1 cellular context compared by ENCODE assay signal in the genomic region with DNA sequence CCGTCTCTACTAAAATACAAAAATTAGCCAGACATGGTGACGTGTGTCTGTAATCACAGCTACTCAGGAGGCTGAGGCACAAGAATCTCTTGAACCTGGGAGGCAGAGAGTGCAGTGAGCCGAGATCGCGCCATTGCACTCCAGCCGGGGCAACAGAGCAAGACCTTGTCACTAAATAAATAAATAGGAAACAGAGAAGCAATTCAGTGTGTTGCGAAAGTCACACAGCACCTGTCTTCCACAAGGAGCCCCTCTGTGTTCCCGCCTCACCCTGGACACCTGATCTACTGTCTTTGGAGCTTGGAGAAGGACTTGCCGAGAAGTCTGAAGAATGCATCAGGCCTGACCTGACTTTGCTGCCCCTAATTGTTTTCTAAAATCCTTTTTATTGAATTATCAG.
TF ChIP-seq lines count a peak whose summit lies in the region.

No MANE protein-coding gene starts in this region.

TF ChIP-seq in HepG2, 621 proteins besides CTCF, POLR2A, EP300 and RAD21 (continued from another document and continues in another):
- TF ChIP-seq, protein P1, sequence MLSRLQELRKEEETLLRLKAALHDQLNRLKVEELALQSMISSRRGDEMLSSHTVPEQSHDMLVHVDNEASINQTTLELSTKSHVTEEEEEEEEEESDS (CRISPR knock-in tag; IDR thresholded peaks at IDR 0.05; ENCODE audit: borderline replicate concordance) = no peak
- no peak for TF ChIP-seq ARNTL (CRISPR knock-in tag; IDR thresholded peaks at IDR 0.05)
- no peak for TF ChIP-seq GATAD2A (CRISPR knock-in tag; IDR thresholded peaks at IDR 0.05)
- no peak for TF ChIP-seq ZNF430 (CRISPR knock-in tag; IDR thresholded peaks at IDR 0.05)
- TF ChIP-seq STAT6 (CRISPR knock-in tag; IDR thresholded peaks at IDR 0.05; ENCODE audit: borderline replicate concordance) = no peak
- no peak for TF ChIP-seq SOX13 (IDR thresholded peaks at IDR 0.05)
- TF ChIP-seq SOX13 (CRISPR knock-in tag; conservative IDR thresholded peaks at IDR 0.05 in 1 of 2, IDR thresholded peaks at IDR 0.05 in 1 of 2) = peak in 1 of 2 experiments; percentile 9; a peak in 1 of 4 replicates
- TF ChIP-seq NPAS2 (CRISPR knock-in tag; IDR thresholded peaks at IDR 0.05; ENCODE audit: borderline replicate concordance) = no peak
- TF ChIP-seq, protein P2, sequence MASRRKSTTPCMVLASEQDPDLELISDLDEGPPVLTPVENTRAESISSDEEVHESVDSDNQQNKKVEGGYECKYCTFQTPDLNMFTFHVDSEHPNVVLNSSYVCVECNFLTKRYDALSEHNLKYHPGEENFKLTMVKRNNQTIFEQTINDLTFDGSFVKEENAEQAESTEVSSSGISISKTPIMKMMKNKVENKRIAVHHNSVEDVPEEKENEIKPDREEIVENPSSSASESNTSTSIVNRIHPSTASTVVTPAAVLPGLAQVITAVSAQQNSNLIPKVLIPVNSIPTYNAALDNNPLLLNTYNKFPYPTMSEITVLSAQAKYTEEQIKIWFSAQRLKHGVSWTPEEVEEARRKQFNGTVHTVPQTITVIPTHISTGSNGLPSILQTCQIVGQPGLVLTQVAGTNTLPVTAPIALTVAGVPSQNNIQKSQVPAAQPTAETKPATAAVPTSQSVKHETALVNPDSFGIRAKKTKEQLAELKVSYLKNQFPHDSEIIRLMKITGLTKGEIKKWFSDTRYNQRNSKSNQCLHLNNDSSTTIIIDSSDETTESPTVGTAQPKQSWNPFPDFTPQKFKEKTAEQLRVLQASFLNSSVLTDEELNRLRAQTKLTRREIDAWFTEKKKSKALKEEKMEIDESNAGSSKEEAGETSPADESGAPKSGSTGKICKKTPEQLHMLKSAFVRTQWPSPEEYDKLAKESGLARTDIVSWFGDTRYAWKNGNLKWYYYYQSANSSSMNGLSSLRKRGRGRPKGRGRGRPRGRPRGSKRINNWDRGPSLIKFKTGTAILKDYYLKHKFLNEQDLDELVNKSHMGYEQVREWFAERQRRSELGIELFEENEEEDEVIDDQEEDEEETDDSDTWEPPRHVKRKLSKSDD (CRISPR knock-in tag; IDR thresholded peaks at IDR 0.05; ENCODE audit: low read depth) = no peak
- TF ChIP-seq, protein P3, sequence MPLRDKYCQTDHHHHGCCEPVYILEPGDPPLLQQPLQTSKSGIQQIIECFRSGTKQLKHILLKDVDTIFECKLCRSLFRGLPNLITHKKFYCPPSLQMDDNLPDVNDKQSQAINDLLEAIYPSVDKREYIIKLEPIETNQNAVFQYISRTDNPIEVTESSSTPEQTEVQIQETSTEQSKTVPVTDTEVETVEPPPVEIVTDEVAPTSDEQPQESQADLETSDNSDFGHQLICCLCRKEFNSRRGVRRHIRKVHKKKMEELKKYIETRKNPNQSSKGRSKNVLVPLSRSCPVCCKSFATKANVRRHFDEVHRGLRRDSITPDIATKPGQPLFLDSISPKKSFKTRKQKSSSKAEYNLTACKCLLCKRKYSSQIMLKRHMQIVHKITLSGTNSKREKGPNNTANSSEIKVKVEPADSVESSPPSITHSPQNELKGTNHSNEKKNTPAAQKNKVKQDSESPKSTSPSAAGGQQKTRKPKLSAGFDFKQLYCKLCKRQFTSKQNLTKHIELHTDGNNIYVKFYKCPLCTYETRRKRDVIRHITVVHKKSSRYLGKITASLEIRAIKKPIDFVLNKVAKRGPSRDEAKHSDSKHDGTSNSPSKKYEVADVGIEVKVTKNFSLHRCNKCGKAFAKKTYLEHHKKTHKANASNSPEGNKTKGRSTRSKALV (CRISPR knock-in tag; IDR thresholded peaks at IDR 0.05) = no peak
- no peak for TF ChIP-seq PRPF4 (IDR thresholded peaks at IDR 0.05; ENCODE audit: low read depth, low read length, poor library complexity, severe bottlenecking)
- no peak for TF ChIP-seq STAG1 (CRISPR knock-in tag; IDR thresholded peaks at IDR 0.05)
- TF ChIP-seq KMT2B (CRISPR knock-in tag; IDR thresholded peaks at IDR 0.05) = no peak
- no peak for TF ChIP-seq SETDB1 (CRISPR knock-in tag; IDR thresholded peaks at IDR 0.05; ENCODE audit: borderline replicate concordance)
- TF ChIP-seq NKX3-1 (CRISPR knock-in tag; IDR thresholded peaks at IDR 0.05) = no peak
- no peak for TF ChIP-seq ZFP36L2 (CRISPR knock-in tag; IDR thresholded peaks at IDR 0.05)
- TF ChIP-seq PCBP2 (optimal IDR thresholded peaks at IDR 0.05; ENCODE audit: low read depth, low read length, poor library complexity, severe bottlenecking) = no peak
- TF ChIP-seq ZNF7 (CRISPR knock-in tag; IDR thresholded peaks at IDR 0.05) = no peak
- TF ChIP-seq ZNF501 (CRISPR knock-in tag; IDR thresholded peaks at IDR 0.05) = no peak
- TF ChIP-seq DMAP1 (CRISPR knock-in tag; IDR thresholded peaks at IDR 0.05) = no peak
- TF ChIP-seq RXRB (CRISPR knock-in tag; IDR thresholded peaks at IDR 0.05; ENCODE audit: borderline replicate concordance) = no peak
- TF ChIP-seq CEBPG (CRISPR knock-in tag; IDR thresholded peaks at IDR 0.05) = peak; percentile 52
- no peak for TF ChIP-seq NRL (CRISPR knock-in tag; IDR thresholded peaks at IDR 0.05; ENCODE audit: borderline replicate concordance)
- no peak for TF ChIP-seq FOXJ3 (CRISPR knock-in tag; IDR thresholded peaks at IDR 0.05; ENCODE audit: borderline replicate concordance)
- no peak for TF ChIP-seq DBP (CRISPR knock-in tag; IDR thresholded peaks at IDR 0.05; ENCODE audit: not compliant biosample characterization)
- no peak for TF ChIP-seq RARG (CRISPR knock-in tag; IDR thresholded peaks at IDR 0.05; ENCODE audit: low read depth)
- TF ChIP-seq, protein P4, sequence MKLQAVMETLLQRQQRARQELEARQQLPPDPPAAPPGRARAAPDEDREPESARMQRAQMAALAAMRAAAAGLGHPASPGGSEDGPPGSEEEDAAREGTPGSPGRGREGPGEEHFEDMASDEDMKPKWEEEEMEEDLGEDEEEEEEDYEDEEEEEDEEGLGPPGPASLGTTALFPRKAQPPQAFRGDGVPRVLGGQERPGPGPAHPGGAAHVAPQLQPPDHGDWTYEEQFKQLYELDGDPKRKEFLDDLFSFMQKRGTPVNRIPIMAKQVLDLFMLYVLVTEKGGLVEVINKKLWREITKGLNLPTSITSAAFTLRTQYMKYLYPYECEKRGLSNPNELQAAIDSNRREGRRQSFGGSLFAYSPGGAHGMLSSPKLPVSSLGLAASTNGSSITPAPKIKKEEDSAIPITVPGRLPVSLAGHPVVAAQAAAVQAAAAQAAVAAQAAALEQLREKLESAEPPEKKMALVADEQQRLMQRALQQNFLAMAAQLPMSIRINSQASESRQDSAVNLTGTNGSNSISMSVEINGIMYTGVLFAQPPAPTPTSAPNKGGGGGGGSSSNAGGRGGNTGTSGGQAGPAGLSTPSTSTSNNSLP (IDR thresholded peaks at IDR 0.05; ENCODE audit: low read depth, low read length) = no peak
- peak; percentile 64 for TF ChIP-seq ZMYM3 (CRISPR knock-in tag; IDR thresholded peaks at IDR 0.05)
- no peak for TF ChIP-seq ZC3H13 (CRISPR knock-in tag; IDR thresholded peaks at IDR 0.05)
- no peak for TF ChIP-seq ZNF317 (CRISPR knock-in tag; IDR thresholded peaks at IDR 0.05)
- peak; percentile 90 for TF ChIP-seq ZNF768 (CRISPR knock-in tag; IDR thresholded peaks at IDR 0.05)
- no peak for TF ChIP-seq MTF2 (CRISPR knock-in tag; IDR thresholded peaks at IDR 0.05; ENCODE audit: borderline replicate concordance)
- no peak for TF ChIP-seq ZNF260 (CRISPR knock-in tag; IDR thresholded peaks at IDR 0.05; ENCODE audit: borderline replicate concordance, low read depth)
- TF ChIP-seq ZNF563 (CRISPR knock-in tag; IDR thresholded peaks at IDR 0.05) = no peak
- no peak for TF ChIP-seq ZNF446 (CRISPR knock-in tag; IDR thresholded peaks at IDR 0.05)
- TF ChIP-seq GTF2F1 (IDR thresholded peaks at IDR 0.05; ENCODE audit: low read length) = no peak
- TF ChIP-seq BRD4 (CRISPR knock-in tag; IDR thresholded peaks at IDR 0.05) = no peak
- no peak for TF ChIP-seq MZF1 (CRISPR knock-in tag; IDR thresholded peaks at IDR 0.05; ENCODE audit: borderline replicate concordance)
- no peak for TF ChIP-seq SRSF9 (IDR thresholded peaks at IDR 0.05; ENCODE audit: borderline replicate concordance, insufficient read depth, low read depth, low read length, poor library complexity, severe bottlenecking)
- TF ChIP-seq EHMT2 (IDR thresholded peaks at IDR 0.05; ENCODE audit: borderline replicate concordance, low read depth, low read length) = no peak
- TF ChIP-seq ZNF781 (CRISPR knock-in tag; IDR thresholded peaks at IDR 0.05; ENCODE audit: borderline replicate concordance, not compliant biosample characterization) = no peak
- TF ChIP-seq HNRNPL (IDR thresholded peaks at IDR 0.05; ENCODE audit: low read depth, low read length) = no peak
- no peak for TF ChIP-seq NR2F1 (CRISPR knock-in tag; IDR thresholded peaks at IDR 0.05)
- TF ChIP-seq FOXA1 (IDR thresholded peaks at IDR 0.05) = no peak
- TF ChIP-seq FOXA1 (CRISPR knock-in tag; IDR thresholded peaks at IDR 0.05) = 0 out of 2 replicates have a peak, but pooled peaks have one; percentile 17
- TF ChIP-seq TAF1 (CRISPR knock-in tag; IDR thresholded peaks at IDR 0.05) = no peak
- TF ChIP-seq ZNF704 (CRISPR knock-in tag; IDR thresholded peaks at IDR 0.05; ENCODE audit: borderline replicate concordance) = no peak
- TF ChIP-seq, protein P5, sequence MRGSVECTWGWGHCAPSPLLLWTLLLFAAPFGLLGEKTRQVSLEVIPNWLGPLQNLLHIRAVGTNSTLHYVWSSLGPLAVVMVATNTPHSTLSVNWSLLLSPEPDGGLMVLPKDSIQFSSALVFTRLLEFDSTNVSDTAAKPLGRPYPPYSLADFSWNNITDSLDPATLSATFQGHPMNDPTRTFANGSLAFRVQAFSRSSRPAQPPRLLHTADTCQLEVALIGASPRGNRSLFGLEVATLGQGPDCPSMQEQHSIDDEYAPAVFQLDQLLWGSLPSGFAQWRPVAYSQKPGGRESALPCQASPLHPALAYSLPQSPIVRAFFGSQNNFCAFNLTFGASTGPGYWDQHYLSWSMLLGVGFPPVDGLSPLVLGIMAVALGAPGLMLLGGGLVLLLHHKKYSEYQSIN (CRISPR knock-in tag; IDR thresholded peaks at IDR 0.05; ENCODE audit: borderline replicate concordance) = no peak
- no peak for TF ChIP-seq KLF11 (CRISPR knock-in tag; IDR thresholded peaks at IDR 0.05)
- 0 out of 2 replicates have a peak, but pooled peaks have one; percentile 8 for TF ChIP-seq ZNF770 (CRISPR knock-in tag; IDR thresholded peaks at IDR 0.05)
- TF ChIP-seq ZNF234 (CRISPR knock-in tag; conservative IDR thresholded peaks at IDR 0.05) = no peak
- TF ChIP-seq KDM5B (CRISPR knock-in tag; IDR thresholded peaks at IDR 0.05; ENCODE audit: borderline replicate concordance) = no peak
- TF ChIP-seq CEBPB (IDR thresholded peaks at IDR 0.05; ENCODE audit: borderline replicate concordance, low read depth, low read length) = peak; percentile 17; the same call in 1 of the 2 replicates
